Comparison of ENCODE assay signal across 9 cellular contexts in the genomic region with DNA sequence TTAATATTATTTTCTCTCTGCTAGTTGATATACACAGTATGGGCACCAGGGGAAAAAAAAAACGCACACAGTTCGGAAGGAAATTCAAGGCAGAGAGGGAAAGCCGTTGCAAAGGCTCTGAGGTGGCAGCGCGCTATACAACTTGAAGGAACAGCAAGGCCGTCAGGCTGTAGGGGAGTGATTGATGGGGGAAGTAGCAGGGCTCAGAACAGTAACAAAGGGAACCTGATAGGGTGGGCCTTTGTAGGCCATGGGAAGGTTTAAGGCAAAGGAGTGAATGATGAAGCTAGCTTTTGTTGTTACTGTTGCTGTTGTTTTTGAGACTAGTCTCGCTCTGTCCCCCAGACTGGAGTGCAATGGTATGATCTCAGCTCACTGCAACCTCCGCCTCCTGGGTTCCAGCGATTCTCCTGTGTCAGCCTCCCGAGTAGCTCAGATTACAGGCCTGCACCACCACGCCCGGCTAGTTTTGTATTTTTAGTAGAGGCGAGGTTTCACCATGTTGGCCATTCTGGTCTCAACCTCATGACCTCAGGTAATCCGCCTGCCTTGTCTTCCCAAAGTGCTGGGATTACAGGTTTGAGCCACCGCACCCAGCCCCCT. TPM values are rescaled to one million over a fixed set of nuclear protein-coding genes. Genes with fewer than 3 reads are reported as not detected.
DNase-seq lines count a peak whose midpoint lies in the region; ATAC-seq, FAIRE-seq and TF ChIP-seq lines count a peak whose summit lies in the region.
"Had no signal": no experiment of that assay in that cellular context is flagged by ENCODE, and none has a peak within 500 bp of the region (broad histone marks: within the 10 kb centered on the region; RNA-seq: fewer than 3 reads in every experiment).

No MANE protein-coding gene starts in this region.

- no peak for TF ChIP-seq CTCF in HepG2 (CRISPR knock-in tag; IDR thresholded peaks at IDR 0.05)

- FAIRE-seq in HepG2 (lab: Jason Lieb, UNC), result no peak

- WGBS in HepG2 (ENCODE audit: low lambda C conversion rate), result 76% methylated on average over 15 of the region's 15 CpGs
- WGBS in thymus, result 64% methylated on average over 15 of the region's 15 CpGs

- no peaks in the 10 kb centered on the region for H4K20me1 ChIP-seq in HepG2 (ENCODE audit: insufficient read depth, low read length)

- H3K27me3 ChIP-seq in HepG2 (ENCODE audit: control insufficient read depth in 1 of 2, insufficient read depth in 2 of 2, low read length in 2 of 2) (no peaks in the 10 kb centered on the region), thymus (ENCODE audit: control insufficient read depth, insufficient read depth) (no peaks in the 10 kb centered on the region)

- peaks cover 5% of the 10 kb centered on the region for H3K36me3 Mint-ChIP-seq in activated CD4-positive, alpha-beta T cell treated with anti-CD3 and anti-CD28 coated beads for 36 hours (ENCODE audit: low read depth)
- H3K36me3 Mint-ChIP-seq in central memory CD8-positive, alpha-beta T cell (ENCODE audit: insufficient read depth), result peaks cover 9% of the 10 kb centered on the region

- in situ Hi-C loops in HepG2 (cut with HindIII; ENCODE audit: extremely low pct_ligation_motif_present, low pct_unique_long_range_greater_than_20kb), result loop anchor here (10.0 kb wide), 1 partner anchor 89 kb away; no protein-coding TSS in a partner anchor

- no peak overlapping the region for H3K9ac ChIP-seq in HepG2 (ENCODE audit: insufficient read depth, low read depth, low read length)

- peak; percentile 43 for ATAC-seq in activated CD4-positive, alpha-beta T cell treated with anti-CD3 and anti-CD28 coated beads for 36 hours
- ATAC-seq in central memory CD8-positive, alpha-beta T cell (replicated peaks; ENCODE audit: extremely low read depth, poor library complexity, severe bottlenecking), result peak; percentile 29
- no peak for ATAC-seq in HepG2

- peak overlapping the region; percentile 10 for H3K27ac Mint-ChIP-seq in activated CD4-positive, alpha-beta T cell treated with anti-CD3 and anti-CD28 coated beads for 36 hours
- no peak overlapping the region for H3K27ac Mint-ChIP-seq in central memory CD8-positive, alpha-beta T cell (ENCODE audit: low read depth)

- BruUV-seq in HepG2 (replicated peaks; lab: Mats Ljungman, UMichigan), result no TSS peak

- H3K9me3 ChIP-seq in HepG2 (ENCODE audit: low read length) (no peaks in the 10 kb centered on the region), thymus (ENCODE audit: control insufficient read depth) (no peaks in the 10 kb centered on the region)

- DNase-seq in activated CD4-positive, alpha-beta T cell treated with anti-CD3 and anti-CD28 coated beads for 36 hours, result no peak
- DNase-seq in activated CD4-positive, alpha-beta T cell treated with anti-CD3 and anti-CD28 coated beads for 1 hour, result no peak
- no peak for DNase-seq in central memory CD8-positive, alpha-beta T cell (ENCODE audit: low spot score in 2 of 2)
- DNase-seq in HepG2 (ENCODE audit: low spot score) (no peak), germinal center (ENCODE audit: low spot score) (no peak), RPMI8226 (no peak), D341Med (ENCODE audit: low spot score) (no peak)

- TF ChIP-seq EP300 in HepG2 (IDR thresholded peaks at IDR 0.05; ENCODE audit: low read depth in 2 of 2, low read length in 2 of 2) (no peak), HepG2 (CRISPR knock-in tag; IDR thresholded peaks at IDR 0.05; ENCODE audit: borderline replicate concordance) (no peak)

- POLR2A ChIA-PET in activated CD4-positive, alpha-beta T cell treated with anti-CD3 and anti-CD28 coated beads for 36 hours (lab: Charles Lee), result interaction anchor here (0.9 to 1.4 kb wide), 2 partner anchors 91 to 99 kb away, joined by 3 to 5 read pairs; partner anchors contain the start of gene NOL6
- POLR2A ChIA-PET in HepG2 (lab: Yijun Ruan, JAX), result interaction anchor here (1.1 to 1.4 kb wide), 3 partner anchors 16 to 98 kb away, joined by 3 to 5 read pairs (median 3); partner anchors contain the start of genes AQP3 and NOL6

- no peaks in the 10 kb centered on the region for H3K79me2 ChIP-seq in HepG2 (ENCODE audit: insufficient read depth, low read length)

- H3K4me2 ChIP-seq in HepG2 (ENCODE audit: low read depth, low read length), result peak overlapping the region; percentile 24; the same call in 1 of the 2 replicates

- no peak for TF ChIP-seq POLR2A in HepG2 (IDR thresholded peaks at IDR 0.05; ENCODE audit: insufficient read depth in 1 of 2, low read depth in 2 of 2, low read length in 2 of 2)

- CTCF ChIA-PET in activated CD4-positive, alpha-beta T cell treated with anti-CD3 and anti-CD28 coated beads for 36 hours (lab: Charles Lee), result interaction anchor here (0.6 to 4.2 kb wide), 32 partner anchors 10 to 351 kb away, joined by 3 to 53 read pairs (median 4); partner anchors contain the start of genes AQP3, DNAJA1 and NOL6
- CTCF ChIA-PET in HepG2 (lab: Yijun Ruan, JAX; ENCODE audit: low intra/inter-chr PET ratio, low total read pairs), result interaction anchor here (1.4 to 2.8 kb wide), 3 partner anchors 28 to 91 kb away, joined by 11 read pairs; no protein-coding TSS in a partner anchor

- no peak overlapping the region for H2AFZ ChIP-seq in HepG2 (ENCODE audit: low read length)

- peaks cover 37% of the 10 kb centered on the region for H3K4me1 ChIP-seq in HepG2 (ENCODE audit: insufficient read depth, low read length)
- H3K4me1 ChIP-seq in thymus (ENCODE audit: control insufficient read depth, insufficient read depth, low read length), result peaks cover 8% of the 10 kb centered on the region

- intact Hi-C loops in activated CD4-positive, alpha-beta T cell treated with anti-CD3 and anti-CD28 coated beads for 36 hours (cut with DNase I, micrococcal nuclease), result loop anchor here (1.0 to 5.0 kb wide), 6 partner anchors 40 to 347 kb away; no protein-coding TSS in a partner anchor
- intact Hi-C loops in HepG2 (cut with micrococcal nuclease; ENCODE audit: unreplicated experiment), result loop anchor here (1.0 kb wide), 1 partner anchor 91 kb away; no protein-coding TSS in a partner anchor

- no peak overlapping the region for H3K4me3 Mint-ChIP-seq in activated CD4-positive, alpha-beta T cell treated with anti-CD3 and anti-CD28 coated beads for 36 hours
- no peak overlapping the region for H3K4me3 Mint-ChIP-seq in central memory CD8-positive, alpha-beta T cell

- H3K4me3 ChIP-seq in HepG2 (replicated peaks in 1 of 3; ENCODE audit: insufficient read depth in 1 of 3, low read depth in 2 of 3, low read length in 3 of 3), result no peak overlapping the region
- H3K4me3 ChIP-seq in thymus (ENCODE audit: low read length), result peak overlapping the region; percentile 38

- H3K4me1 Mint-ChIP-seq in activated CD4-positive, alpha-beta T cell treated with anti-CD3 and anti-CD28 coated beads for 36 hours, result peaks cover 7% of the 10 kb centered on the region
- no peaks in the 10 kb centered on the region for H3K4me1 Mint-ChIP-seq in central memory CD8-positive, alpha-beta T cell

- H3K27ac ChIP-seq in HepG2 (ENCODE audit: extremely low read length, insufficient read depth, low read length) (no peak overlapping the region), thymus (ENCODE audit: low read depth) (peak overlapping the region; percentile 70)

- H3K36me3 ChIP-seq in HepG2 (replicated peaks in 1 of 2; ENCODE audit: control insufficient read depth in 1 of 2, insufficient read depth in 2 of 2, low read length in 2 of 2) (peaks cover 0 to 7% of the 10 kb centered on the region in 2 experiments; a peak in 4 of 5 replicates), thymus (ENCODE audit: control insufficient read depth, insufficient read depth) (peaks cover 38% of the 10 kb centered on the region)

- TF ChIP-seq RAD21 in HepG2 (CRISPR knock-in tag; IDR thresholded peaks at IDR 0.05), result no peak

- no peaks in the 10 kb centered on the region for H3K27me3 Mint-ChIP-seq in activated CD4-positive, alpha-beta T cell treated with anti-CD3 and anti-CD28 coated beads for 36 hours
- H3K27me3 Mint-ChIP-seq in central memory CD8-positive, alpha-beta T cell, result no peaks in the 10 kb centered on the region

- H3K9me3 Mint-ChIP-seq in activated CD4-positive, alpha-beta T cell treated with anti-CD3 and anti-CD28 coated beads for 36 hours (ENCODE audit: low read depth), result no peaks in the 10 kb centered on the region
- H3K9me3 Mint-ChIP-seq in central memory CD8-positive, alpha-beta T cell, result no peaks in the 10 kb centered on the region

TF ChIP-seq in HepG2, 621 proteins besides CTCF, POLR2A, EP300 and RAD21 (continues in another document):
- TF ChIP-seq SCMH1 (CRISPR knock-in tag; IDR thresholded peaks at IDR 0.05; ENCODE audit: borderline replicate concordance) (no peak), HNRNPK (IDR thresholded peaks at IDR 0.05; ENCODE audit: low read depth, low read length, poor library complexity, severe bottlenecking) (no peak), ZSCAN29 (CRISPR knock-in tag; conservative IDR thresholded peaks at IDR 0.05) (no peak), SMAD3 (CRISPR knock-in tag; IDR thresholded peaks at IDR 0.05) (0 out of 2 replicates have a peak, but pooled peaks have one; percentile 0), KLF16 (CRISPR knock-in tag; IDR thresholded peaks at IDR 0.05) (no peak)

RNA-seq across cellular contexts. Expression of gene AQP7, which starts 27.0 kb away (rescaled TPM):
- total RNA-seq in activated CD4-positive, alpha-beta T cell treated with anti-CD3 and anti-CD28 coated beads for 36 hours, result not detected
- total RNA-seq in HepG2 (2016; rRNA removed; fragmentation: Illumina TruSeq; extraction: Trizol), result 0.58 and 1.9 TPM in 2 replicates
- total RNA-seq in HepG2 (2016; cell fraction: cytosol; rRNA removed; fragmentation: Illumina TruSeq; extraction: Trizol; ENCODE audit: low read depth), result 0.71 and 0.81 TPM in 2 replicates
- total RNA-seq in HepG2 (2016; cell fraction: insoluble cytoplasmic fraction; rRNA removed; fragmentation: Illumina TruSeq; extraction: Trizol), result 1.0 and 1.6 TPM in 2 replicates
- total RNA-seq in HepG2 (2016; cell fraction: membrane; rRNA removed; fragmentation: Illumina TruSeq; extraction: Trizol), result 0.74 and 0.86 TPM in 2 replicates
- total RNA-seq in HepG2 (2016; cell fraction: nucleus; rRNA removed; fragmentation: Illumina TruSeq; extraction: Trizol), result 2.8 and 3.0 TPM in 2 replicates
- 2.1 and 5.6 TPM in 2 replicates for polyA plus RNA-seq in HepG2 (2011; rRNA removed)
- 2.7 and 3.2 TPM in 2 replicates for polyA plus RNA-seq in HepG2 (2011; cell fraction: cytosol; rRNA removed)
- polyA plus RNA-seq in HepG2 (2011; cell fraction: nucleus; rRNA removed), result 24.1 and 31.8 TPM in 2 replicates
- polyA plus RNA-seq in HepG2 (2012), result 7.9 and 9.8 TPM in 2 replicates
- polyA plus RNA-seq in HepG2 (2016; cell fraction: cytosol; fragmentation: Illumina TruSeq; extraction: Trizol; ENCODE audit: low read depth), result 0.60 and 0.85 TPM in 2 replicates
- polyA plus RNA-seq in HepG2 (2016; cell fraction: insoluble cytoplasmic fraction; fragmentation: Illumina TruSeq; extraction: Trizol; ENCODE audit: low read depth), result 0.82 and 1.2 TPM in 2 replicates
- polyA plus RNA-seq in HepG2 (2016; cell fraction: membrane; fragmentation: Illumina TruSeq; extraction: Trizol; ENCODE audit: low read depth), result 1.2 and 1.7 TPM in 2 replicates
- 7.8 and 9.5 TPM in 2 replicates for polyA plus RNA-seq in HepG2 (2016; cell fraction: nucleus; fragmentation: Illumina TruSeq; extraction: Trizol; ENCODE audit: insufficient read depth, low read depth)
- 1.9 and 6.0 TPM in 2 replicates for polyA minus RNA-seq in HepG2 (2011; rRNA and poly(A)+ RNA removed; ENCODE audit: low replicate concordance)
- 1.2 and 1.5 TPM in 2 replicates for polyA minus RNA-seq in HepG2 (2011; cell fraction: cytosol; rRNA and poly(A)+ RNA removed)
- 6.2 and 6.6 TPM in 2 replicates for polyA minus RNA-seq in HepG2 (2011; cell fraction: nucleus; rRNA and poly(A)+ RNA removed)
- 1.3 TPM for polyA plus RNA-seq in thymus
- polyA plus RNA-seq: BJ had no signal
